7 cellular contexts compared by ENCODE assay signal in genomic region chr15:23181201-23181600, GRCh38. TPM values are rescaled to one million over a fixed set of nuclear protein-coding genes. Genes with fewer than 3 reads are reported as not detected.
"Had no signal": no experiment of that assay in that cellular context is flagged by ENCODE, and none has a peak within 500 bp of the region (broad histone marks: within the 10 kb centered on the region; RNA-seq: fewer than 3 reads in every experiment).

No MANE protein-coding gene starts in this region.

RNA-seq across cellular contexts. Expression of gene GOLGA6L1, which starts 44.6 kb away (rescaled TPM):
- total RNA-seq: GM23248, H4, H7, HepG2, HFFc6, HT1080 had no signal
- polyA plus RNA-seq: GM23248, HepG2, IgD-negative memory B cell had no signal
